Comparison of ENCODE assay signal across 8 cellular contexts in the genomic region with DNA sequence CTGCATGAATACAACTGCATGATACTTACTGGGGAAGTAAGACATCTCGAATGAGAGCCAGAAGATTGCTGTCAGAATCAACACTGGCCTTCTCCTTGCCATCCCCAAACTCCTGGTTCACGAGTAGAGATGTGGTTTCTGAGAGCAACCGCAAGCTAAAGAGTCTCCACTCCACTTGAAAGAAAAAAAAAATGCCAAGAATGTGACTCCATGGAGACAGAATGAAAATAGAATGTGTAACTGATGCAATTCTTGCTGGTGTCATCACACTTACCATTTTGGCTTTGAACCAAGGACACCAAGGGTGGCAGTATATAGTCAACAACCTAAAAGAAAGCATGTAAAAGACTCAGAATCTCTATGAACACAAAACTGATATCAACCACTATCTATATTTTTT.
DNase-seq lines count a peak whose midpoint lies in the region; ATAC-seq and TF ChIP-seq lines count a peak whose summit lies in the region.
"Had no signal": no experiment of that assay in that cellular context is flagged by ENCODE, and none has a peak within 500 bp of the region (broad histone marks: within the 10 kb centered on the region; RNA-seq: fewer than 3 reads in every experiment).

No MANE protein-coding gene starts in this region.

- H3K27me3 Mint-ChIP-seq in type B pancreatic cell = no peaks in the 10 kb centered on the region

- no peak overlapping the region for H3K27ac Mint-ChIP-seq in type B pancreatic cell

- TF ChIP-seq CTCF in cardiac muscle cell (IDR thresholded peaks at IDR 0.05; ENCODE audit: low read depth, low read length) (no peak), type B pancreatic cell (conservative IDR thresholded peaks at IDR 0.05) (no peak), lower leg skin (IDR thresholded peaks at IDR 0.05) (no peak)

- no peak for TF ChIP-seq POLR2A in lower leg skin (IDR thresholded peaks at IDR 0.05)

- H3K27me3 ChIP-seq in cardiac muscle cell = no peaks in the 10 kb centered on the region

- in situ Hi-C loops in SK-MEL-5 (cut with HindIII; ENCODE audit: low pct_unique_long_range_greater_than_20kb, low sequenced_read_pairs) = no loop called here

- H3K9me3 Mint-ChIP-seq in type B pancreatic cell = peaks cover 10% of the 10 kb centered on the region

- peaks cover 12% of the 10 kb centered on the region for H3K4me1 ChIP-seq in cardiac muscle cell (ENCODE audit: low read depth)

- DNase-seq in HS-5 (ENCODE audit: low read depth) (peak; percentile 82), SK-MEL-5 (ENCODE audit: low read depth, low spot score) (peak; percentile 52), cardiac muscle cell (ENCODE audit: low read depth in 1 of 2, low spot score in 1 of 2) (peak; percentile 34 to 95), type B pancreatic cell (ENCODE audit: extremely low spot score, unreplicated experiment) (no peak), NCI-H345 treated with DMSO at 0.1 percent for 48 hours (lab: John Stamatoyannopoulos, UW; ENCODE audit: unreplicated experiment) (no peak), lower leg skin (ENCODE audit: low spot score in 2 of 2) (no peak)
- DNase-seq: caudate nucleus had no signal

- H3K27ac ChIP-seq in cardiac muscle cell = peak overlapping the region; percentile 35

- H3K36me3 Mint-ChIP-seq in type B pancreatic cell = peaks cover 12% of the 10 kb centered on the region

- peak overlapping the region; percentile 7 for H3K4me3 Mint-ChIP-seq in type B pancreatic cell

- no peaks in the 10 kb centered on the region for H3K36me3 ChIP-seq in cardiac muscle cell

- WGBS in lower leg skin, 2 donors = 57 to 63% methylated on average over 3 of the region's 3 CpGs

- no peak overlapping the region for H3K4me3 ChIP-seq in cardiac muscle cell
- H3K4me3 ChIP-seq in lower leg skin (ENCODE audit: low read depth, poor library complexity, severe bottlenecking) = no peak overlapping the region

- no peak for ATAC-seq in GM19328 (IDR thresholded peaks at IDR 0.05; ENCODE audit: unreplicated experiment)

- H3K9me3 ChIP-seq in cardiac muscle cell (ENCODE audit: low read depth) = no peaks in the 10 kb centered on the region

- intact Hi-C loops in lower leg skin (cut with DNase I; ENCODE audit: low total_unique reads) = no loop called here

- H3K4me1 Mint-ChIP-seq in type B pancreatic cell (ENCODE audit: unreplicated experiment) = peaks cover 25% of the 10 kb centered on the region

Comparison
In these comparisons a context has a peak if more than half of its experiments do, and no peak if none do; other contexts are left out.
1. DNase-seq: peak in HS-5 (single experiment), SK-MEL-5 (single experiment) and cardiac muscle cell (2 of 2); none in type B pancreatic cell (single experiment), NCI-H345 treated with DMSO at 0.1 percent for 48 hours (single experiment) and lower leg skin (0 of 2).